ENCODE assay signal across 13 cellular contexts in the genomic region with DNA sequence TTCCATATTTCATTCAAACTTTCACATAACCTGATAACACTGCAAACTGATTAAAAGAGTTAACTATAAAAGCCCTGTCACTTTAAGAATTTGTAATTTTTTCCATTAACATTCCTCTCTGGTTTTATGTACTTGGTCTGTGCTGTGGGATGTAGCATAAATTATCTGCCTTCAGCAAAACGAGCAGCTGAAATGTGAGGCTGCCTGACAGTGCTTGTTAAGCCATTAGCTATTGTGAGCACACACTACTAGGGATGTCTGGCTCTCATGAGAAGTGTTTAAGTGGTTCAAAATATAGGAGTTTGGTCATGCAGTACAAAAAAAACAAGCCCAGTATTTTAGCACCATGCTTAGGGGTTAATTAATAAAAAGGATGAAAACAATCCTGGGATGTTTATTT.
DNase-seq lines count a peak whose midpoint lies in the region; ATAC-seq and TF ChIP-seq lines count a peak whose summit lies in the region.
"Had no signal": no experiment of that assay in that cellular context is flagged by ENCODE, and none has a peak within 500 bp of the region (broad histone marks: within the 10 kb centered on the region; RNA-seq: fewer than 3 reads in every experiment).

No MANE protein-coding gene starts in this region.

- H3K27me3 Mint-ChIP-seq in CD8-positive, alpha-beta T cell (ENCODE audit: low read depth) = peaks cover 1% of the 10 kb centered on the region

- no peaks in the 10 kb centered on the region for H3K36me3 Mint-ChIP-seq in CD8-positive, alpha-beta T cell

- H3K4me1 Mint-ChIP-seq in CD8-positive, alpha-beta T cell (ENCODE audit: low read depth) = peaks cover 17% of the 10 kb centered on the region

- peak overlapping the region; percentile 77 for H3K27ac Mint-ChIP-seq in CD8-positive, alpha-beta T cell

- DNase-seq in CD8-positive, alpha-beta T cell = no peak
- DNase-seq in GM23248 = peak; percentile 34
- peak; percentile 33 to 39 for DNase-seq in NCI-H526 (lab: John Stamatoyannopoulos, UW)
- peak; percentile 90 for DNase-seq in left kidney (ENCODE audit: low read depth, low spot score)
- no peak for DNase-seq in inferior parietal cortex (ENCODE audit: extremely low spot score)
- DNase-seq: activated effector memory CD4-positive, alpha-beta T cell treated with Interleukin-2 at 50 U/mL for 16 hours; cortex of kidney; midbrain; RPMI8226 had no signal

- no peaks in the 10 kb centered on the region for H3K36me3 ChIP-seq in CD8-positive, alpha-beta T cell (ENCODE audit: insufficient read depth, low read length)
- no peaks in the 10 kb centered on the region for H3K36me3 ChIP-seq in GM23248 (ENCODE audit: low read depth)

- H3K4me3 Mint-ChIP-seq in CD8-positive, alpha-beta T cell = no peak overlapping the region

- CTCF ChIA-PET in CD8-positive, alpha-beta T cell (lab: Charles Lee) = no interaction called here

- H3K4me1 ChIP-seq in CD8-positive, alpha-beta T cell (ENCODE audit: insufficient read depth, low read length) = peaks cover 10% of the 10 kb centered on the region
- H3K4me1 ChIP-seq in GM23248 (ENCODE audit: insufficient read depth) = peaks cover 20% of the 10 kb centered on the region

- no peaks in the 10 kb centered on the region for H3K27me3 ChIP-seq in CD8-positive, alpha-beta T cell (ENCODE audit: insufficient read depth, low read length)
- no peaks in the 10 kb centered on the region for H3K27me3 ChIP-seq in GM23248 (replicated peaks; ENCODE audit: insufficient read depth)

- WGBS in GM23248 (ENCODE audit: low coverage in 1 of 2, low lambda C conversion rate in 2 of 2, missing lambda C conversion rate in 2 of 2), 2 experiments = 7 to 14% methylated on average over 1 of the region's 1 CpG

- no peaks in the 10 kb centered on the region for H3K79me2 ChIP-seq in GM23248 (ENCODE audit: insufficient read depth)

- H3K4me3 ChIP-seq in CD8-positive, alpha-beta T cell (ENCODE audit: low read depth, low read length) = no peak overlapping the region
- H3K4me3 ChIP-seq in GM23248 = no peak overlapping the region
- H3K4me3 ChIP-seq: skin epidermis had no signal

- TF ChIP-seq CTCF in CD8-positive, alpha-beta T cell (IDR thresholded peaks at IDR 0.05) = no peak

- 0 out of 2 replicates have a peak overlapping the region, but pooled peaks have one; percentile 37 for H2AFZ ChIP-seq in GM23248

- peak overlapping the region; percentile 8; the same call in 1 of the 2 replicates for H3K9ac ChIP-seq in GM23248

- intact Hi-C loops in CD8-positive, alpha-beta T cell (cut with DNase I, micrococcal nuclease) = no loop called here

- no peaks in the 10 kb centered on the region for H3K9me3 Mint-ChIP-seq in CD8-positive, alpha-beta T cell

- H3F3A ChIP-seq in GM23248 (ENCODE audit: insufficient read depth) = peaks cover 22% of the 10 kb centered on the region

- no peaks in the 10 kb centered on the region for H4K20me1 ChIP-seq in GM23248 (ENCODE audit: insufficient read depth)

- H3K9me3 ChIP-seq in CD8-positive, alpha-beta T cell (ENCODE audit: low read length) = no peaks in the 10 kb centered on the region
- no peaks in the 10 kb centered on the region for H3K9me3 ChIP-seq in GM23248 (ENCODE audit: low read depth)

- no peak overlapping the region for H3K27ac ChIP-seq in CD8-positive, alpha-beta T cell (ENCODE audit: low read depth, low read length)
- peak overlapping the region; percentile 79; the same call in 1 of the 2 replicates for H3K27ac ChIP-seq in GM23248

- H3K9me2 ChIP-seq in GM23248 (ENCODE audit: insufficient read depth) = no peaks in the 10 kb centered on the region

- POLR2A ChIA-PET in CD8-positive, alpha-beta T cell (lab: Charles Lee) = no interaction called here

- in situ Hi-C loops in GM23248 (cut with MboI) = no loop called here

- peak overlapping the region; percentile 83 for H3K4me2 ChIP-seq in GM23248 (ENCODE audit: unreplicated experiment)

- no peak for ATAC-seq in CD8-positive, alpha-beta T cell
- ATAC-seq in HG03025 (IDR thresholded peaks at IDR 0.05; ENCODE audit: low FRiP score, unreplicated experiment) (no peak), HG03135 (IDR thresholded peaks at IDR 0.05; ENCODE audit: unreplicated experiment) (no peak), GM21447 (IDR thresholded peaks at IDR 0.05; ENCODE audit: unreplicated experiment) (no peak)

Comparison
In these comparisons a context has a peak if more than half of its experiments do, and no peak if none do; other contexts are left out.
1. DNase-seq: peak in GM23248 (single experiment), NCI-H526 (2 of 2) and left kidney (single experiment); none in CD8-positive, alpha-beta T cell (0 of 7) and inferior parietal cortex (single experiment).